ENCODE assay signal across 18 cellular contexts in genomic region chr10:129761573-129761972, GRCh38.
DNase-seq lines count a peak whose midpoint lies in the region; ATAC-seq and TF ChIP-seq lines count a peak whose summit lies in the region.
"Had no signal": no experiment of that assay in that cellular context is flagged by ENCODE, and none has a peak within 500 bp of the region (broad histone marks: within the 10 kb centered on the region; RNA-seq: fewer than 3 reads in every experiment).

No MANE protein-coding gene starts in this region.

- H3K9me3 ChIP-seq in left ventricle myocardium inferior (replicated peaks) = no peaks in the 10 kb centered on the region
- H3K9me3 ChIP-seq in lower lobe of right lung = no peaks in the 10 kb centered on the region
- H3K9me3 ChIP-seq in testis = no peaks in the 10 kb centered on the region

- no peak for ATAC-seq in Right ventricle myocardium superior (ENCODE audit: poor library complexity)
- no peak for ATAC-seq in lower lobe of right lung
- no peak for ATAC-seq in GM19324 (IDR thresholded peaks at IDR 0.05; ENCODE audit: low FRiP score, unreplicated experiment)
- ATAC-seq in GM19452 (IDR thresholded peaks at IDR 0.05; ENCODE audit: unreplicated experiment) = no peak

- WGBS in testis, 2 donors = 93 to 96% methylated on average over 8 to 11 of the region's 11 CpGs

- no peak overlapping the region for H3K27ac ChIP-seq in left ventricle myocardium inferior (replicated peaks)
- H3K27ac ChIP-seq in coronary artery = no peak overlapping the region
- H3K27ac ChIP-seq in lower lobe of right lung = no peak overlapping the region
- no peak overlapping the region for H3K27ac ChIP-seq in testis
- H3K27ac ChIP-seq: HL-60 had no signal

- H3K4me3 ChIP-seq in left ventricle myocardium inferior (no peak overlapping the region), coronary artery (no peak overlapping the region), lower lobe of right lung (no peak overlapping the region), testis (no peak overlapping the region)

- no peaks in the 10 kb centered on the region for H3K27me3 ChIP-seq in left ventricle myocardium inferior (ENCODE audit: low read depth)
- no peaks in the 10 kb centered on the region for H3K27me3 ChIP-seq in lower lobe of right lung (ENCODE audit: low read depth)
- H3K27me3 ChIP-seq in testis = no peaks in the 10 kb centered on the region

- peaks cover 18% of the 10 kb centered on the region for H3K36me3 ChIP-seq in left ventricle myocardium inferior
- peaks cover 6% of the 10 kb centered on the region for H3K36me3 ChIP-seq in lower lobe of right lung
- H3K36me3 ChIP-seq in testis (ENCODE audit: low read depth, missing control alignments) = no peaks in the 10 kb centered on the region

- TF ChIP-seq CTCF in left ventricle myocardium inferior (IDR thresholded peaks at IDR 0.05; ENCODE audit: borderline replicate concordance) (no peak), coronary artery (IDR thresholded peaks at IDR 0.05) (no peak), lower lobe of right lung (IDR thresholded peaks at IDR 0.05) (no peak), testis (IDR thresholded peaks at IDR 0.05) (no peak)

- no peak for TF ChIP-seq POLR2A in testis (IDR thresholded peaks at IDR 0.05)

- peaks cover 13% of the 10 kb centered on the region for H3K4me1 ChIP-seq in left ventricle myocardium inferior
- H3K4me1 ChIP-seq in lower lobe of right lung = no peaks in the 10 kb centered on the region
- no peaks in the 10 kb centered on the region for H3K4me1 ChIP-seq in testis

- peak; percentile 22 for DNase-seq in Right ventricle myocardium superior
- DNase-seq in left ventricle myocardium inferior = no peak
- peak; percentile 47 for DNase-seq in coronary artery (ENCODE audit: low spot score)
- DNase-seq in lower lobe of right lung = peak; percentile 9
- DNase-seq in testis = peak; percentile 4
- no peak for DNase-seq in superior temporal gyrus (ENCODE audit: extremely low spot score)
- DNase-seq: C1 segment of cervical spinal cord, DMS79 treated with DMSO at 0.1 percent for 48 hours, GOT3, NCI-H1417, NCI-H1930, NCI-H2171, NCI-H446, NCI-H69, SIG-M5 had no signal

- intact Hi-C loops in Right ventricle myocardium superior (cut with DNase I) = no loop called here
- intact Hi-C loops in left ventricle myocardium inferior (cut with micrococcal nuclease) = no loop called here
- intact Hi-C loops in lower lobe of right lung (cut with DNase I) = no loop called here
- intact Hi-C loops in testis (cut with DNase I; ENCODE audit: low total_unique reads) = no loop called here

Comparison
In these comparisons a context has a peak if more than half of its experiments do, and no peak if none do; other contexts are left out.
1. DNase-seq: peak in Right ventricle myocardium superior (single experiment), coronary artery (single experiment), lower lobe of right lung (single experiment) and testis (single experiment); none in left ventricle myocardium inferior (single experiment) and superior temporal gyrus (single experiment).